In the genomic region with DNA sequence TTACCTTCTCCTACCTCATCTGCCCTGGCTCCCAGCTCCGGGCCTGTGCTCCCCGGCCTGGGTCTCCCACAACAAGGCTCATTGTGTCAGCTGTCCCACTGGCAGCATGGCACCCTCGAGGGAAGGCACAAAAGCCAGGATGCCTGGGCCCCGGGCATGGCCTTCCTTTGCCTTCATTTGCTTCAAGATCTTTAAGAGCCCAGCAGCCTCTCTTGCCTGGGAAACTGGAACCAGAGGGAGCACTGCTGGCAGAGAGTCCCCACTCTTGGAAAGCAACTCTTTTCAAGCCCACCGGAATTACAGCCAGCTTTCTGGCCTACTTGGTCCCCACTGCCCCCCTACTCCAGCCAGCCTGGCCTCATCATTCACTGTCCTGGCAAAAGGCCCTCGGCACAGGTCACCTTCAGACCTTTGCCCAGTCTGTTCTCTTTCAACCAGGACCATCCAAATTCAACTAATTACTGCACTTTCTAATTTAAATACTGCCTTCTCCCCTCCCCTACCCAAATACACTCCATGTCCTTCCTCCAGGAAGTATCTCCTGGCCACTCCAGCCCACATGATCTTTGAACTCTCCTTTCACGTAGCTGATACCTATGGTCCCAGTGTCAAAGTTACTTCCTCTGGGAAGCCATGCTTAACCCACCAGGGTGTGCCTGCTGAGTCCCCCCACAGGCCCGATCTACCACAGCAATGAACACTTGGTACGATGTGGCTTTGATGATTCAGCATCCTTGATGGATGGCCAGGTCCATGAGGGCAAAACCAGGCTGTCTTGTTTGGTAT, we compare ENCODE assay signal across 20 cellular contexts. TPM values are rescaled to one million over a fixed set of nuclear protein-coding genes. Genes with fewer than 3 reads are reported as not detected.
DNase-seq lines count a peak whose midpoint lies in the region; ATAC-seq and TF ChIP-seq lines count a peak whose summit lies in the region.
"Had no signal": no experiment of that assay in that cellular context is flagged by ENCODE, and none has a peak within 500 bp of the region (broad histone marks: within the 10 kb centered on the region; RNA-seq: fewer than 3 reads in every experiment).

No MANE protein-coding gene starts in this region.

- H3K36me3 ChIP-seq in heart right ventricle (peaks cover 0 to 15% (median 0%) of the 10 kb centered on the region in 9 donors), left ventricle myocardium inferior (peaks cover 2% of the 10 kb centered on the region), mucosa of stomach (ENCODE audit: control insufficient read depth, insufficient read depth, low read length) (peaks cover 6% of the 10 kb centered on the region)
- H3K36me3 ChIP-seq: adrenal gland had no signal

- H3K9me3 ChIP-seq in heart right ventricle (no peaks in the 10 kb centered on the region), left ventricle myocardium inferior (replicated peaks) (no peaks in the 10 kb centered on the region), mucosa of stomach (ENCODE audit: control insufficient read depth, low read length) (no peaks in the 10 kb centered on the region)
- H3K9me3 ChIP-seq: adrenal gland, testis had no signal

- H3K4me3 ChIP-seq in heart right ventricle = no peak overlapping the region
- H3K4me3 ChIP-seq in left ventricle myocardium inferior = no peak overlapping the region
- H3K4me3 ChIP-seq in mucosa of stomach (ENCODE audit: low read length) = no peak overlapping the region
- H3K4me3 ChIP-seq: adrenal gland, testis had no signal

- peak overlapping the region; percentile 16 for H3K9ac ChIP-seq in mucosa of stomach (ENCODE audit: low read length)

- intact Hi-C loops in heart right ventricle (cut with DNase I) (no loop called here), left ventricle myocardium inferior (cut with micrococcal nuclease) (no loop called here)

- ATAC-seq in heart right ventricle = peak in 5 of 8 donors; percentile 26 to 38 (median 30)
- ATAC-seq: natural killer cell treated with Interleukin-12 subunit alpha and Interleukin-12 subunit beta and Interleukin-15 and Interleukin-18, amount 100 ng/mL, for 72 hours had no signal

- H3K27ac ChIP-seq in heart right ventricle = no peak overlapping the region
- H3K27ac ChIP-seq in left ventricle myocardium inferior (replicated peaks) = no peak overlapping the region
- H3K27ac ChIP-seq in cingulate gyrus (ENCODE audit: low read depth, low read length) = peak overlapping the region; percentile 39
- H3K27ac ChIP-seq in substantia nigra (ENCODE audit: low read depth, low read length, poor library complexity, severe bottlenecking) = peak overlapping the region; percentile 26
- H3K27ac ChIP-seq: HL-60, testis had no signal

- H3K4me1 ChIP-seq in heart right ventricle (peaks cover 0 to 10% (median 0%) of the 10 kb centered on the region in 9 donors), left ventricle myocardium inferior (peaks cover 6% of the 10 kb centered on the region), mucosa of stomach (ENCODE audit: control insufficient read depth, insufficient read depth, low read length) (peaks cover 8% of the 10 kb centered on the region)
- H3K4me1 ChIP-seq: testis had no signal

- DNase-seq in heart right ventricle = no peak
- no peak for DNase-seq in left ventricle myocardium inferior
- peak in 6 of 49 donors; percentile 6 to 27 (median 9) for DNase-seq in substantia nigra (lab: John Stamatoyannopoulos, UW)
- no peak for DNase-seq in SW480 (ENCODE audit: low spot score)
- DNase-seq in NCI-H187 (lab: John Stamatoyannopoulos, UW) = no peak
- DNase-seq in NCI-H1105 (lab: John Stamatoyannopoulos, UW) = no peak
- DNase-seq: ACHN; activated CD4-positive, alpha-beta T cell treated with anti-CD3 and anti-CD28 coated beads for 1 hour; adrenal gland; CD4-positive, alpha-beta memory T cell; DND-41; effector memory CD4-positive, alpha-beta T cell; mesenchymal stem cell; NCI-H1930; NCI-H446; testis had no signal

- no peak for TF ChIP-seq CTCF in heart right ventricle (IDR thresholded peaks at IDR 0.05)
- no peak for TF ChIP-seq CTCF in left ventricle myocardium inferior (IDR thresholded peaks at IDR 0.05; ENCODE audit: borderline replicate concordance)

- H3K27me3 ChIP-seq in heart right ventricle = no peaks in the 10 kb centered on the region
- H3K27me3 ChIP-seq in left ventricle myocardium inferior (ENCODE audit: low read depth) = no peaks in the 10 kb centered on the region
- H3K27me3 ChIP-seq in mucosa of stomach (ENCODE audit: control insufficient read depth, insufficient read depth, low read length) = no peaks in the 10 kb centered on the region
- H3K27me3 ChIP-seq: adrenal gland, testis had no signal

- 77 to 81% methylated on average over 9 of the region's 9 CpGs for WGBS in heart right ventricle, 2 donors

RNA-seq across cellular contexts. Expression of a gene that starts 8.9 kb away (rescaled TPM):
- total RNA-seq in heart right ventricle (10 to 100 TPM; 51.8 to 71.1 (median 60.9) TPM), left ventricle myocardium inferior (61.6 TPM)
- polyA plus RNA-seq in heart right ventricle = 10 to 100 TPM; 24.3 to 36.3 TPM

RNA-seq across cellular contexts. Expression of a gene that starts 24.2 kb away (rescaled TPM):
- total RNA-seq in heart right ventricle = 10 to 100 TPM; 15.0 to 21.3 (median 17.8) TPM
- 10 to 100 TPM; 12.3 to 13.5 TPM for polyA plus RNA-seq in heart right ventricle
- 17.9 TPM for total RNA-seq in left ventricle myocardium inferior

RNA-seq across cellular contexts. Expression of a gene that starts 38.9 kb away (rescaled TPM):
- 10 to 100 TPM in 2 of 10 donors, 1 to 10 TPM in 8; 4.1 to 22.5 (median 6.0) TPM for total RNA-seq in heart right ventricle
- polyA plus RNA-seq in heart right ventricle = 10 to 100 TPM; 15.2 to 36.6 TPM
- total RNA-seq in left ventricle myocardium inferior = 6.3 TPM

RNA-seq across cellular contexts. Expression of a gene that starts 55.4 kb away (rescaled TPM):
- 10 to 100 TPM; 40.9 to 97.2 (median 52.0) TPM for total RNA-seq in heart right ventricle
- polyA plus RNA-seq in heart right ventricle = 10 to 100 TPM; 51.3 to 98.8 TPM
- 75.3 TPM for total RNA-seq in left ventricle myocardium inferior

Comparison
In these comparisons a context has a peak if more than half of its experiments do, and no peak if none do; other contexts are left out.
1. H3K27ac ChIP-seq: peak in cingulate gyrus (single experiment) and substantia nigra (single experiment); none in heart right ventricle (0 of 10) and left ventricle myocardium inferior (single experiment).